28 cellular contexts compared by ENCODE assay signal in genomic region chrX:42546800-42547199, GRCh38.
"Had no signal": no experiment of that assay in that cellular context is flagged by ENCODE, and none has a peak within 500 bp of the region (broad histone marks: within the 10 kb centered on the region; RNA-seq: fewer than 3 reads in every experiment).

No MANE protein-coding gene starts in this region.

- H3K4me1 ChIP-seq: parathyroid adenoma, psoas muscle, right lobe of liver, sigmoid colon, suprapubic skin, testis, tibial artery, transverse colon, upper lobe of right lung, vagina had no signal

- H3K27me3 ChIP-seq: neural progenitor cell, ovary, right lobe of liver, sigmoid colon, suprapubic skin, testis, tibial artery, transverse colon, upper lobe of right lung, vagina had no signal

- H3K4me2 ChIP-seq: neural progenitor cell had no signal

- H3K4me3 ChIP-seq: neural progenitor cell, ovary, psoas muscle, right lobe of liver, sigmoid colon, suprapubic skin, testis, tibial artery, transverse colon, upper lobe of right lung, vagina had no signal

- H3K9ac ChIP-seq: neural progenitor cell, parathyroid adenoma had no signal

- H3K9me3 ChIP-seq: ovary, psoas muscle, right lobe of liver, sigmoid colon, suprapubic skin, testis, transverse colon, upper lobe of right lung, vagina had no signal

- H3K36me3 ChIP-seq: neural progenitor cell, ovary, right lobe of liver, sigmoid colon, suprapubic skin, tibial artery, transverse colon, upper lobe of right lung, vagina had no signal

- H2AFZ ChIP-seq: neural progenitor cell, parathyroid adenoma had no signal

- H3K27ac ChIP-seq: neural progenitor cell, ovary, parathyroid adenoma, psoas muscle, right lobe of liver, sigmoid colon, suprapubic skin, testis, tibial artery, transverse colon, upper lobe of right lung, vagina had no signal

- DNase-seq: natural killer cell; occipital lobe; ovary; posterior cingulate gyrus; psoas muscle; right cardiac atrium; right lobe of liver; sigmoid colon; small intestine; stimulated activated CD4-positive, alpha-beta T cell treated with anti-CD3 and anti-CD28 coated beads, Interleukin-15, amount 100 ng/mL, for 24 hours; stimulated activated CD4-positive, alpha-beta T cell treated with anti-CD3 and anti-CD28 coated beads, Interleukin-2, amount 100 ng/mL, for 24 hours; stimulated activated CD4-positive, alpha-beta T cell treated with anti-CD3 and anti-CD28 coated beads, Interleukin-2, amount 100 ng/mL, for 48 hours; stimulated activated CD4-positive, alpha-beta T cell treated with anti-CD3 and anti-CD28 coated beads, Interleukin-4, amount 100 ng/mL, for 4 hours; stimulated activated CD8-positive, alpha-beta memory T cell treated with anti-CD3 and anti-CD28 coated beads, Interleukin-4, amount 100 ng/mL, for 48 hours; stimulated activated naive CD4-positive, alpha-beta T cell; stimulated activated naive CD8-positive, alpha-beta T cell treated with anti-CD3 and anti-CD28 coated beads, Interleukin-15, amount 100 ng/mL, for 72 hours; stimulated activated naive CD8-positive, alpha-beta T cell treated with anti-CD3 and anti-CD28 coated beads, Interleukin-15, Interleukin-2, amounts not matched to agents 100 U/mL and 50 U/mL, for 24 hours; substantia nigra; testis; tibial artery; transverse colon; upper lobe of right lung had no signal

- FAIRE-seq: small intestine, urothelium cell line had no signal

- H3K79me2 ChIP-seq: parathyroid adenoma had no signal

- ATAC-seq: natural killer cell; psoas muscle; right cardiac atrium; right lobe of liver; stimulated activated memory B cell treated with anti-CD40 and anti-IgM and Interleukin-4, amounts not matched to agents 10 μg/mL and 1 μg/mL and 100 μg/mL, for 72 hours; stimulated activated naive CD8-positive, alpha-beta T cell treated with anti-CD3 and anti-CD28 coated beads, Interleukin-15, amount 100 ng/mL, for 72 hours; stimulated activated naive CD8-positive, alpha-beta T cell treated with anti-CD3 and anti-CD28 coated beads, Interleukin-15, Interleukin-2, amounts not matched to agents 100 U/mL and 50 U/mL, for 24 hours; upper lobe of right lung had no signal
